14 cellular contexts compared by ENCODE assay signal in genomic region chr12:123041811-123042655, GRCh38.
DNase-seq lines count a peak whose midpoint lies in the region; ATAC-seq and TF ChIP-seq lines count a peak whose summit lies in the region.
"Had no signal": no experiment of that assay in that cellular context is flagged by ENCODE, and none has a peak within 500 bp of the region (broad histone marks: within the 10 kb centered on the region; RNA-seq: fewer than 3 reads in every experiment).

No MANE protein-coding gene starts in this region.

- DNase-seq in EH (ENCODE audit: low read depth) (peak; percentile 77), right atrium auricular region (ENCODE audit: low spot score) (peak; percentile 67), sciatic nerve (ENCODE audit: low spot score) (no peak), Ammon's horn (ENCODE audit: low spot score) (no peak), COLO668 (lab: John Stamatoyannopoulos, UW; ENCODE audit: unreplicated experiment) (no peak), endothelial cell (ENCODE audit: low spot score) (no peak), HEK293T (ENCODE audit: extremely low spot score) (no peak)
- DNase-seq: activated naive CD4-positive, alpha-beta T cell treated with anti-CD3 and anti-CD28 coated beads, Interleukin-2, amount 10 ng/mL, durations not matched to agents 7 days and 5 days; CD4-positive, alpha-beta T cell; effector CD4-positive, alpha-beta T cell; GF-D8; naive B cell; NCI-H2171 treated with DMSO at 0.1 percent for 48 hours had no signal

- CTCF ChIA-PET in HEK293T (lab: Yijun Ruan, JAX) = interaction anchor here (1.6 to 2.3 kb wide), 3 partner anchors 13 to 191 kb away, joined by 5 to 9 read pairs (median 6); partner anchors contain the start of genes MPHOSPH9 and MTRFR

- ATAC-seq in sciatic nerve = peak; percentile 46

- H3K4me3 Mint-ChIP-seq in brain (no peak overlapping the region), endothelial cell (ENCODE audit: unreplicated experiment) (no peak overlapping the region)
- H3K4me3 Mint-ChIP-seq: activated naive CD4-positive, alpha-beta T cell treated with anti-CD3 and anti-CD28 coated beads, Interleukin-2, amount 10 ng/mL, durations not matched to agents 7 days and 5 days; CD4-positive, alpha-beta T cell had no signal

- H3K27me3 ChIP-seq in right atrium auricular region = no peaks in the 10 kb centered on the region

- no peaks in the 10 kb centered on the region for H3K36me3 ChIP-seq in right atrium auricular region

- H3K9me3 Mint-ChIP-seq in brain (no peaks in the 10 kb centered on the region), endothelial cell (ENCODE audit: unreplicated experiment) (no peaks in the 10 kb centered on the region)
- H3K9me3 Mint-ChIP-seq: activated naive CD4-positive, alpha-beta T cell treated with anti-CD3 and anti-CD28 coated beads, Interleukin-2, amount 10 ng/mL, durations not matched to agents 7 days and 5 days; CD4-positive, alpha-beta T cell; naive B cell had no signal

- TF ChIP-seq CTCF in brain (conservative IDR thresholded peaks at IDR 0.05) (no peak), right atrium auricular region (IDR thresholded peaks at IDR 0.05) (no peak), endothelial cell (IDR thresholded peaks at IDR 0.05; ENCODE audit: unreplicated experiment) (no peak)

- H3K4me3 ChIP-seq in right atrium auricular region = no peak overlapping the region

- H3K27ac Mint-ChIP-seq in brain (peak overlapping the region in 4 of 5 experiments; percentile 16 to 78 (median 51)), endothelial cell (ENCODE audit: unreplicated experiment) (no peak overlapping the region)
- H3K27ac Mint-ChIP-seq: activated naive CD4-positive, alpha-beta T cell treated with anti-CD3 and anti-CD28 coated beads, Interleukin-2, amount 10 ng/mL, durations not matched to agents 7 days and 5 days had no signal

- no peaks in the 10 kb centered on the region for H3K36me3 Mint-ChIP-seq in brain
- H3K36me3 Mint-ChIP-seq in endothelial cell (ENCODE audit: low read depth, unreplicated experiment) = peaks cover 5% of the 10 kb centered on the region
- H3K36me3 Mint-ChIP-seq: naive B cell had no signal

- peaks cover 0 to 45% of the 10 kb centered on the region in 2 donors for H3K4me1 ChIP-seq in right atrium auricular region

- POLR2A ChIA-PET in HEK293T (lab: Yijun Ruan, JAX) = interaction anchor here (2.2 kb wide), 1 partner anchor 191 kb away, joined by 9 read pairs; the partner anchor contains the start of genes MPHOSPH9 and MTRFR

- no peaks in the 10 kb centered on the region for H3K9me3 ChIP-seq in right atrium auricular region

- no peaks in the 10 kb centered on the region for H3K27me3 Mint-ChIP-seq in brain
- H3K27me3 Mint-ChIP-seq in endothelial cell (ENCODE audit: unreplicated experiment) = peaks cover 7% of the 10 kb centered on the region
- H3K27me3 Mint-ChIP-seq: activated naive CD4-positive, alpha-beta T cell treated with anti-CD3 and anti-CD28 coated beads, Interleukin-2, amount 10 ng/mL, durations not matched to agents 7 days and 5 days; CD4-positive, alpha-beta T cell; naive B cell had no signal

- intact Hi-C loops in sciatic nerve (cut with DNase I) = no loop called here

- H3K27ac ChIP-seq in right atrium auricular region = peak overlapping the region in 1 of 2 donors; percentile 42

- H3K4me1 Mint-ChIP-seq in brain = peaks cover 50% of the 10 kb centered on the region
- H3K4me1 Mint-ChIP-seq in endothelial cell (ENCODE audit: unreplicated experiment) = no peaks in the 10 kb centered on the region

TF ChIP-seq in HEK293T, 16 proteins besides CTCF, POLR2A, EP300 and RAD21:
- TF ChIP-seq HDGF (IDR thresholded peaks at IDR 0.05; ENCODE audit: borderline replicate concordance) = no peak
- no peak for TF ChIP-seq CTBP1 (IDR thresholded peaks at IDR 0.05; ENCODE audit: borderline replicate concordance)
- TF ChIP-seq ZNF384 (IDR thresholded peaks at IDR 0.05) = no peak
- no peak for TF ChIP-seq LEF1 (IDR thresholded peaks at IDR 0.05; ENCODE audit: borderline replicate concordance)

Comparison
In these comparisons a context has a peak if more than half of its experiments do, and no peak if none do; other contexts are left out.
1. DNase-seq: peak in EH (single experiment) and right atrium auricular region (single experiment); none in sciatic nerve (single experiment), Ammon's horn (single experiment), COLO668 (single experiment), endothelial cell (single experiment) and HEK293T (single experiment).